Comparison of ENCODE assay signal across 15 cellular contexts in genomic region chr9:119951090-119951489, GRCh38.
DNase-seq lines count a peak whose midpoint lies in the region; ATAC-seq and TF ChIP-seq lines count a peak whose summit lies in the region.
"Had no signal": no experiment of that assay in that cellular context is flagged by ENCODE, and none has a peak within 500 bp of the region (broad histone marks: within the 10 kb centered on the region; RNA-seq: fewer than 3 reads in every experiment).

No MANE protein-coding gene starts in this region.

- DNase-seq in EH (ENCODE audit: low read depth), result peak; percentile 96
- peak in 1 of 2 donors; percentile 76 for DNase-seq in ascending aorta (ENCODE audit: low spot score in 2 of 2)
- DNase-seq in sciatic nerve (ENCODE audit: low spot score), result no peak
- DNase-seq in NCI-H187 treated with DMSO at 0.1 percent for 48 hours (lab: John Stamatoyannopoulos, UW), result no peak
- no peak for DNase-seq in NCI-H2227 (lab: John Stamatoyannopoulos, UW; ENCODE audit: unreplicated experiment)
- DNase-seq: DMS79 treated with DMSO at 0.1 percent for 48 hours, NCI-H1436 treated with DMSO at 0.1 percent for 48 hours, NCI-H69, nucleus accumbens, T-helper 1 cell had no signal

- H3K27me3 ChIP-seq in ascending aorta (no peaks in the 10 kb centered on the region), gastroesophageal sphincter (no peaks in the 10 kb centered on the region)

- H3K36me3 ChIP-seq in ascending aorta (no peaks in the 10 kb centered on the region), gastroesophageal sphincter (no peaks in the 10 kb centered on the region)

- H3K4me3 ChIP-seq in ascending aorta (no peak overlapping the region), gastroesophageal sphincter (no peak overlapping the region)

- intact Hi-C loops in ascending aorta (cut with DNase I) (loop anchor here (10.0 kb wide), 1 partner anchor 624 kb away; no protein-coding TSS in a partner anchor), sciatic nerve (cut with DNase I) (no loop called here)

- no peak for TF ChIP-seq EP300 in gastroesophageal sphincter (IDR thresholded peaks at IDR 0.05)

- H3K27ac ChIP-seq in ascending aorta (peak overlapping the region; percentile 39 to 70), gastroesophageal sphincter (peak overlapping the region in 3 of 4 donors; percentile 23 to 53 (median 51))
- H3K27ac ChIP-seq: epithelial cell of prostate had no signal

- H3K4me1 ChIP-seq in ascending aorta (peaks cover 0 to 14% of the 10 kb centered on the region in 2 donors), gastroesophageal sphincter (peaks cover 0 to 37% (median 10%) of the 10 kb centered on the region in 3 donors)

- no peak for TF ChIP-seq CTCF in ascending aorta (IDR thresholded peaks at IDR 0.05)
- no peak for TF ChIP-seq CTCF in gastroesophageal sphincter (IDR thresholded peaks at IDR 0.05)

- WGBS in gastroesophageal sphincter (ENCODE audit: low coverage in 1 of 2), 2 donors, result 9 to 25% methylated on average over 1 of the region's 1 CpG

- no peak for TF ChIP-seq POLR2A in gastroesophageal sphincter (IDR thresholded peaks at IDR 0.05)

- peak; percentile 63 for ATAC-seq in gastroesophageal sphincter
- peak; percentile 46 for ATAC-seq in sciatic nerve
- ATAC-seq in GM21390 (IDR thresholded peaks at IDR 0.05; ENCODE audit: unreplicated experiment), result no peak
- no peak for ATAC-seq in GM21526 (IDR thresholded peaks at IDR 0.05; ENCODE audit: low FRiP score, unreplicated experiment)
- ATAC-seq: Panc1 had no signal

- no peaks in the 10 kb centered on the region for H3K9me3 ChIP-seq in ascending aorta
- H3K9me3 ChIP-seq in gastroesophageal sphincter, result no peaks in the 10 kb centered on the region

Comparison
In these comparisons a context has a peak if more than half of its experiments do, and no peak if none do; other contexts are left out.
1. ATAC-seq: peak in gastroesophageal sphincter (single experiment) and sciatic nerve (single experiment); none in GM21390 (single experiment) and GM21526 (single experiment).